ENCODE assay signal across 12 cellular contexts in the genomic region with DNA sequence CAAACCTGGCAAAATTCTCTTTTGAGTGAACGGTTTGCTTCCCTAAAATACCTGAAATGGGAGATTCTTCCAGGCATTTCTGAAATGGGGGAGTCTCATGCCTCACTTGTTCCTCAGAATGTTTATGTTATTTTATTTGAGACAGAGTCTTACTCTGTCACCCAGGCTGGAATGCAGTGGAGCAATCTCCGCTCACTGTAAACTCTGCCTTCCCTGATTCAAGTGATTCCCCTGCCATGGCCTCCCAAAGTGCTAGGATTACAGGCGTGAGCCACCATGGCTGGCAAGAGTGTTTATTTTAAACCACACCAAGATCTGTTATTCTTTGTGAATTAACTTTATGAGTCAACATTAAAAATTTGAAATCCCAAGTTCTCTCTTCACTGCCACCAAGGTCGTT. TPM values are rescaled to one million over a fixed set of nuclear protein-coding genes. Genes with fewer than 3 reads are reported as not detected.
DNase-seq lines count a peak whose midpoint lies in the region; ATAC-seq and TF ChIP-seq lines count a peak whose summit lies in the region.
"Had no signal": no experiment of that assay in that cellular context is flagged by ENCODE, and none has a peak within 500 bp of the region (broad histone marks: within the 10 kb centered on the region; RNA-seq: fewer than 3 reads in every experiment).

No MANE protein-coding gene starts in this region.

- no peak for TF ChIP-seq CTCF in HCT116 (IDR thresholded peaks at IDR 0.05 in 2 of 3, conservative IDR thresholded peaks at IDR 0.05 in 1 of 3; ENCODE audit: borderline replicate concordance in 1 of 3, insufficient read depth in 1 of 3, low read depth in 2 of 3, low read length in 2 of 3)
- TF ChIP-seq CTCF in fibroblast of villous mesenchyme (IDR thresholded peaks at IDR 0.05; ENCODE audit: insufficient read depth, low read depth, low read length) = no peak

- H3K4me3 ChIP-seq in HCT116 (replicated peaks in 1 of 2; ENCODE audit: low read depth in 1 of 2, low read length in 2 of 2) (no peak overlapping the region), adipocyte (ENCODE audit: low read length) (no peak overlapping the region), fibroblast of villous mesenchyme (ENCODE audit: low read depth, low read length) (no peak overlapping the region), skeletal muscle tissue (ENCODE audit: low read length in 3 of 3) (no peak overlapping the region)

- ATAC-seq in HCT116 (no peak), HG03565 (IDR thresholded peaks at IDR 0.05; ENCODE audit: unreplicated experiment) (no peak), esophagus mucosa (no peak)

- BruUV-seq in HCT116 (replicated peaks; lab: Mats Ljungman, UMichigan) = no TSS peak

- intact Hi-C loops in HCT116 (cut with micrococcal nuclease) = no loop called here

- H3K27me3 ChIP-seq in HCT116 (ENCODE audit: insufficient read depth, low read length) (no peaks in the 10 kb centered on the region), adipocyte (replicated peaks; ENCODE audit: control insufficient read depth, insufficient read depth, low read length) (no peaks in the 10 kb centered on the region), skeletal muscle tissue (ENCODE audit: control insufficient read depth in 3 of 3, insufficient read depth in 3 of 3, low read length in 3 of 3) (no peaks in the 10 kb centered on the region)

- DNase-seq in HCT116 (ENCODE audit: low read depth, low spot score) = no peak
- peak; percentile 90 for DNase-seq in adipocyte (ENCODE audit: low read depth)
- peak; percentile 80 for DNase-seq in fibroblast of villous mesenchyme (ENCODE audit: low read depth)
- DNase-seq in NCI-H1092 (lab: John Stamatoyannopoulos, UW) = no peak
- DNase-seq in SW480 (ENCODE audit: low spot score) = no peak
- DNase-seq: activated CD4-positive, CD25-positive, alpha-beta regulatory T cell treated with anti-CD3 and anti-CD28 coated beads, Interleukin-2, amount 50 U/mL, for 72 hours; activated naive CD8-positive, alpha-beta T cell treated with anti-CD3 and anti-CD28 coated beads, Interleukin-2, amount 10 ng/mL, durations not matched to agents 7 days and 5 days; MV-4-11; stimulated activated CD4-positive, alpha-beta T cell treated with anti-CD3 and anti-CD28 coated beads, Interleukin-12 subunit alpha, Interleukin-12 subunit beta, amount 100 ng/mL, for 4 hours had no signal

- POLR2A ChIA-PET in HCT116 (lab: Charles Lee) = no interaction called here

- H3K27ac ChIP-seq in HCT116 (ENCODE audit: low read depth, low read length) = peak overlapping the region; percentile 83; the same call in 1 of the 2 replicates
- peak overlapping the region; percentile 84 for H3K27ac ChIP-seq in skeletal muscle tissue (ENCODE audit: low read depth, low read length)

- no peaks in the 10 kb centered on the region for H3K9me3 ChIP-seq in HCT116 (ENCODE audit: control insufficient read depth in 1 of 2, insufficient read depth in 1 of 2, low read depth in 1 of 2, low read length in 2 of 2)
- H3K9me3 ChIP-seq in adipocyte (ENCODE audit: control insufficient read depth, low read length) = no peaks in the 10 kb centered on the region
- no peaks in the 10 kb centered on the region for H3K9me3 ChIP-seq in skeletal muscle tissue (ENCODE audit: control insufficient read depth in 3 of 3, low read length in 3 of 3)

- no peaks in the 10 kb centered on the region for H3K79me2 ChIP-seq in HCT116 (ENCODE audit: insufficient read depth, low read length)

- CTCF ChIA-PET in HCT116 (lab: Charles Lee) = no interaction called here

- TF ChIP-seq RAD21 in HCT116 (IDR thresholded peaks at IDR 0.05; ENCODE audit: low read depth) = no peak

- H3K9me2 ChIP-seq in HCT116 (ENCODE audit: insufficient read depth) = no peaks in the 10 kb centered on the region

- peak overlapping the region; percentile 41 for H2AFZ ChIP-seq in HCT116 (ENCODE audit: low read depth, low read length, poor library complexity, severe bottlenecking)

- H3K4me2 ChIP-seq in HCT116 (ENCODE audit: low read length) = peak overlapping the region; percentile 70

- H3K36me3 ChIP-seq in HCT116 (ENCODE audit: control insufficient read depth in 1 of 2, insufficient read depth in 2 of 2, low read length in 2 of 2) (no peaks in the 10 kb centered on the region), adipocyte (ENCODE audit: control insufficient read depth, insufficient read depth, low read length, severe bottlenecking) (no peaks in the 10 kb centered on the region), skeletal muscle tissue (ENCODE audit: control insufficient read depth in 3 of 3, insufficient read depth in 3 of 3, low read length in 3 of 3) (no peaks in the 10 kb centered on the region)

- H4K20me1 ChIP-seq in HCT116 (ENCODE audit: insufficient read depth) = no peaks in the 10 kb centered on the region

- H3K4me1 ChIP-seq in HCT116 (ENCODE audit: control insufficient read depth in 1 of 2, insufficient read depth in 2 of 2, low read length in 2 of 2) (peaks cover 35 to 59% of the 10 kb centered on the region in 2 experiments), adipocyte (ENCODE audit: control insufficient read depth, insufficient read depth, low read length) (peaks cover 44% of the 10 kb centered on the region), skeletal muscle tissue (ENCODE audit: control insufficient read depth in 3 of 3, insufficient read depth in 3 of 3, low read length in 3 of 3) (peaks cover 27 to 39% (median 38%) of the 10 kb centered on the region in 3 donors)

- no peak for TF ChIP-seq POLR2A in HCT116 (IDR thresholded peaks at IDR 0.05; ENCODE audit: borderline replicate concordance, extremely low read depth, insufficient read depth, insufficient read length)

- RAD21 ChIA-PET in HCT116 (lab: Charles Lee; ENCODE audit: low non-redundant PET in 1 of 2, low total read pairs in 2 of 2, uncharacterized antibody in 2 of 2, unreplicated experiment in 2 of 2) = no interaction called here

- H3K9ac ChIP-seq in HCT116 (ENCODE audit: low read length) = peak overlapping the region; percentile 53; the same call in 1 of the 2 replicates
- peak overlapping the region; percentile 69 for H3K9ac ChIP-seq in adipocyte (ENCODE audit: low read length)
- H3K9ac ChIP-seq in skeletal muscle tissue (ENCODE audit: low read depth in 1 of 3, low read length in 3 of 3) = no peak overlapping the region

TF ChIP-seq in HCT116, 20 proteins besides CTCF, POLR2A, EP300 and RAD21 (continues in another document):
- TF ChIP-seq SRF (IDR thresholded peaks at IDR 0.05; ENCODE audit: low read depth) = no peak
- no peak for TF ChIP-seq TCF7L2 (IDR thresholded peaks at IDR 0.05; ENCODE audit: borderline replicate concordance, extremely low read depth, insufficient read depth, insufficient read length)
- TF ChIP-seq YY1 (IDR thresholded peaks at IDR 0.05; ENCODE audit: extremely low read depth, insufficient replicate concordance, low read depth, low read length) = no peak
- no peak for TF ChIP-seq POLR2AphosphoS5 (IDR thresholded peaks at IDR 0.05; ENCODE audit: low read depth, low read length)
- TF ChIP-seq SIN3A (IDR thresholded peaks at IDR 0.05; ENCODE audit: low read depth) = no peak
- TF ChIP-seq CEBPB (IDR thresholded peaks at IDR 0.05; ENCODE audit: low read depth) = no peak
- TF ChIP-seq EZH2 (IDR thresholded peaks at IDR 0.05) = no peak
- no peak for TF ChIP-seq SP1 (IDR thresholded peaks at IDR 0.05; ENCODE audit: low read depth)
- no peak for TF ChIP-seq EZH2phosphoT487 (IDR thresholded peaks at IDR 0.05; ENCODE audit: borderline replicate concordance)
- TF ChIP-seq, protein P1, sequence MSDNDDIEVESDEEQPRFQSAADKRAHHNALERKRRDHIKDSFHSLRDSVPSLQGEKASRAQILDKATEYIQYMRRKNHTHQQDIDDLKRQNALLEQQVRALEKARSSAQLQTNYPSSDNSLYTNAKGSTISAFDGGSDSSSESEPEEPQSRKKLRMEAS (IDR thresholded peaks at IDR 0.05) = no peak
- TF ChIP-seq, protein P2, sequence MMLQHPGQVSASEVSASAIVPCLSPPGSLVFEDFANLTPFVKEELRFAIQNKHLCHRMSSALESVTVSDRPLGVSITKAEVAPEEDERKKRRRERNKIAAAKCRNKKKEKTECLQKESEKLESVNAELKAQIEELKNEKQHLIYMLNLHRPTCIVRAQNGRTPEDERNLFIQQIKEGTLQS (IDR thresholded peaks at IDR 0.05) = no peak
- TF ChIP-seq, protein P3, sequence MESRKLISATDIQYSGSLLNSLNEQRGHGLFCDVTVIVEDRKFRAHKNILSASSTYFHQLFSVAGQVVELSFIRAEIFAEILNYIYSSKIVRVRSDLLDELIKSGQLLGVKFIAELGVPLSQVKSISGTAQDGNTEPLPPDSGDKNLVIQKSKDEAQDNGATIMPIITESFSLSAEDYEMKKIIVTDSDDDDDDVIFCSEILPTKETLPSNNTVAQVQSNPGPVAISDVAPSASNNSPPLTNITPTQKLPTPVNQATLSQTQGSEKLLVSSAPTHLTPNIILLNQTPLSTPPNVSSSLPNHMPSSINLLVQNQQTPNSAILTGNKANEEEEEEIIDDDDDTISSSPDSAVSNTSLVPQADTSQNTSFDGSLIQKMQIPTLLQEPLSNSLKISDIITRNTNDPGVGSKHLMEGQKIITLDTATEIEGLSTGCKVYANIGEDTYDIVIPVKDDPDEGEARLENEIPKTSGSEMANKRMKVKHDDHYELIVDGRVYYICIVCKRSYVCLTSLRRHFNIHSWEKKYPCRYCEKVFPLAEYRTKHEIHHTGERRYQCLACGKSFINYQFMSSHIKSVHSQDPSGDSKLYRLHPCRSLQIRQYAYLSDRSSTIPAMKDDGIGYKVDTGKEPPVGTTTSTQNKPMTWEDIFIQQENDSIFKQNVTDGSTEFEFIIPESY (IDR thresholded peaks at IDR 0.05; ENCODE audit: extremely low read depth, insufficient replicate concordance, low read length) = no peak
- TF ChIP-seq JUND (IDR thresholded peaks at IDR 0.05) = no peak
- TF ChIP-seq ELF1 (IDR thresholded peaks at IDR 0.05; ENCODE audit: borderline replicate concordance, low read depth) = no peak

RNA-seq across cellular contexts. Expression of a gene that starts 6.4 kb away (rescaled TPM):
- total RNA-seq in HCT116 (2021; ENCODE audit: unreplicated experiment) (86.6 TPM), fibroblast of villous mesenchyme (343 and 346 TPM in 2 replicates), skeletal muscle tissue (66.3 TPM), esophagus mucosa (39.0 TPM)
- polyA plus RNA-seq in HCT116 (2012) = 150 and 161 TPM in 2 replicates

Comparison
In these comparisons a context has a peak if more than half of its experiments do, and no peak if none do; other contexts are left out.
1. DNase-seq: peak in adipocyte (single experiment) and fibroblast of villous mesenchyme (single experiment); none in HCT116 (single experiment), NCI-H1092 (single experiment) and SW480 (single experiment).
2. H3K9ac ChIP-seq: peak in HCT116 (single experiment) and adipocyte (single experiment); none in skeletal muscle tissue (0 of 3).